In genomic region chr11:131884461-131885073, GRCh38 we compare ENCODE assay signal across 13 cellular contexts.
DNase-seq lines count a peak whose midpoint lies in the region; ATAC-seq and TF ChIP-seq lines count a peak whose summit lies in the region.
"Had no signal": no experiment of that assay in that cellular context is flagged by ENCODE, and none has a peak within 500 bp of the region (broad histone marks: within the 10 kb centered on the region; RNA-seq: fewer than 3 reads in every experiment).

No MANE protein-coding gene starts in this region.

- intact Hi-C loops in posterior cingulate gyrus (cut with DNase I), result no loop called here

- ATAC-seq in GM18505 (IDR thresholded peaks at IDR 0.05; ENCODE audit: unreplicated experiment), result peak; percentile 52
- ATAC-seq in GM21515 (IDR thresholded peaks at IDR 0.05; ENCODE audit: unreplicated experiment), result peak; percentile 55
- ATAC-seq in HG03175 (IDR thresholded peaks at IDR 0.05; ENCODE audit: unreplicated experiment), result peak; percentile 65
- ATAC-seq: activated CD8-positive, alpha-beta memory T cell treated with anti-CD3 and anti-CD28 coated beads, Interleukin-2, amount 10 ng/mL, durations not matched to agents 7 days and 5 days; gastroesophageal sphincter had no signal

- no peaks in the 10 kb centered on the region for H3K27me3 ChIP-seq in brain microvascular endothelial cell (replicated peaks)
- no peaks in the 10 kb centered on the region for H3K27me3 ChIP-seq in CD8-positive, alpha-beta memory T cell (ENCODE audit: insufficient read depth, low read length, poor library complexity, severe bottlenecking)
- H3K27me3 ChIP-seq: gastroesophageal sphincter had no signal

- POLR2A ChIA-PET in CD8-positive, alpha-beta memory T cell (lab: Charles Lee), result no interaction called here

- TF ChIP-seq CTCF in brain microvascular endothelial cell (IDR thresholded peaks at IDR 0.05; ENCODE audit: low read depth, low read length, missing control alignments), result peak; percentile 22

- H3K9me3 ChIP-seq in CD8-positive, alpha-beta memory T cell (ENCODE audit: low read length), result no peaks in the 10 kb centered on the region
- H3K9me3 ChIP-seq: gastroesophageal sphincter, left ventricle myocardium inferior had no signal

- DNase-seq in brain microvascular endothelial cell, result no peak
- DNase-seq in NCI-H82 (lab: John Stamatoyannopoulos, UW), result no peak
- DNase-seq in epidermal melanocyte (ENCODE audit: insufficient read length, low spot score), result no peak
- DNase-seq in CD8-positive, alpha-beta memory T cell, result no peak
- DNase-seq in posterior cingulate gyrus, result no peak
- DNase-seq: activated CD8-positive, alpha-beta memory T cell treated with anti-CD3 and anti-CD28 coated beads, Interleukin-2, amount 10 ng/mL, durations not matched to agents 7 days and 5 days; GF-D8; left ventricle myocardium inferior; NCI-H2171 had no signal

- no peak overlapping the region for H3K4me3 ChIP-seq in brain microvascular endothelial cell (ENCODE audit: low read depth, low read length)
- no peak overlapping the region for H3K4me3 ChIP-seq in CD8-positive, alpha-beta memory T cell (ENCODE audit: low read length)
- H3K4me3 ChIP-seq: gastroesophageal sphincter, left ventricle myocardium inferior had no signal

- H3K4me3 Mint-ChIP-seq in CD8-positive, alpha-beta memory T cell, result no peak overlapping the region
- H3K4me3 Mint-ChIP-seq: activated CD8-positive, alpha-beta memory T cell treated with anti-CD3 and anti-CD28 coated beads, Interleukin-2, amount 10 ng/mL, durations not matched to agents 7 days and 5 days had no signal

- H3K27ac Mint-ChIP-seq in CD8-positive, alpha-beta memory T cell, result no peak overlapping the region
- H3K27ac Mint-ChIP-seq: activated CD8-positive, alpha-beta memory T cell treated with anti-CD3 and anti-CD28 coated beads, Interleukin-2, amount 10 ng/mL, durations not matched to agents 7 days and 5 days had no signal

- no peak overlapping the region for H3K27ac ChIP-seq in brain microvascular endothelial cell
- H3K27ac ChIP-seq in CD8-positive, alpha-beta memory T cell (ENCODE audit: low read depth, low read length), result no peak overlapping the region
- H3K27ac ChIP-seq: gastroesophageal sphincter, left ventricle myocardium inferior had no signal

- no peaks in the 10 kb centered on the region for H3K27me3 Mint-ChIP-seq in CD8-positive, alpha-beta memory T cell
- H3K27me3 Mint-ChIP-seq: activated CD8-positive, alpha-beta memory T cell treated with anti-CD3 and anti-CD28 coated beads, Interleukin-2, amount 10 ng/mL, durations not matched to agents 7 days and 5 days had no signal

- H3K36me3 Mint-ChIP-seq in CD8-positive, alpha-beta memory T cell, result no peaks in the 10 kb centered on the region
- H3K36me3 Mint-ChIP-seq: activated CD8-positive, alpha-beta memory T cell treated with anti-CD3 and anti-CD28 coated beads, Interleukin-2, amount 10 ng/mL, durations not matched to agents 7 days and 5 days had no signal

- H3K9me3 Mint-ChIP-seq in CD8-positive, alpha-beta memory T cell, result peaks cover 0 to 5% (median 3%) of the 10 kb centered on the region in 5 donors

- in situ Hi-C loops in brain microvascular endothelial cell (cut with HindIII; ENCODE audit: low pct_ligation_motif_present, low sequenced_read_pairs), result no loop called here

- no peaks in the 10 kb centered on the region for H3K36me3 ChIP-seq in brain microvascular endothelial cell (replicated peaks)
- H3K36me3 ChIP-seq in CD8-positive, alpha-beta memory T cell (ENCODE audit: insufficient read depth, low read length), result no peaks in the 10 kb centered on the region
- H3K36me3 ChIP-seq: gastroesophageal sphincter, left ventricle myocardium inferior had no signal

- H3K4me1 ChIP-seq in CD8-positive, alpha-beta memory T cell (ENCODE audit: insufficient read depth, low read length), result no peaks in the 10 kb centered on the region

- no peaks in the 10 kb centered on the region for H3K4me1 Mint-ChIP-seq in CD8-positive, alpha-beta memory T cell
- H3K4me1 Mint-ChIP-seq: activated CD8-positive, alpha-beta memory T cell treated with anti-CD3 and anti-CD28 coated beads, Interleukin-2, amount 10 ng/mL, durations not matched to agents 7 days and 5 days had no signal

- CTCF ChIA-PET in CD8-positive, alpha-beta memory T cell (lab: Charles Lee), result no interaction called here

- TF ChIP-seq POLR2A in GM18505 (IDR thresholded peaks at IDR 0.05; ENCODE audit: borderline replicate concordance, extremely low read depth, insufficient read depth, insufficient read length), result no peak
